In the genomic region with DNA sequence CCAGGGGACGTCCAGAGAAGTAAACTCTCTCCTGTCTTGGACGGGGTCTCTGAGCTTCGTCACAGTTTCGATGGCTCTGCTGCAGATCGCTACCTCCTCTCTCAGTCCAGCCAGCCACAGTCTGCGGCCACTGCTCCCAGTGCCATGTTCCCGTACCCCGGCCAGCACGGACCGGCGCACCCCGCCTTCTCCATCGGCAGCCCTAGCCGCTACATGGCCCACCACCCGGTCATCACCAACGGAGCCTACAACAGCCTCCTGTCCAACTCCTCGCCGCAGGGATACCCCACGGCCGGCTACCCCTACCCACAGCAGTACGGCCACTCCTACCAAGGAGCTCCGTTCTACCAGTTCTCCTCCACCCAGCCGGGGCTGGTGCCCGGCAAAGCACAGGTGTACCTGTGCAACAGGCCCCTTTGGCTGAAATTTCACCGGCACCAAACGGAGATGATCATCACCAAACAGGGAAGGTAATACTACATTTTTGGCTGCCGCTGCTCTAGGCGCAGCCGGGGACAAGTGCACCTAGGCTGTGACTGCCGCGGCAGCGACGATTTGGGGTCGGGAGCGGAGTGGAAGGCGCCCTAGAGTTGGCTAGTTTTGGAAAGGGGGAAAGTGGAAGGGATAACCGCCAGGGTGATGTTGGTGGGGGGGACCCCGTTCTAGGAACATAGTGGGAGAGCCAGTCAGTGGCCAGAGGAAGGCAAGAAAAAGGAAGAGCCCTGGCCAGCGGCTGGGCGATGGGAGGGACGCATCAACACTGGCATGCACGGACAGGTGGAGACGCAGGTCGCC, we compare ENCODE assay signal across 1 cellular context.
TF ChIP-seq lines count a peak whose summit lies in the region.

No MANE protein-coding gene starts in this region.

TF ChIP-seq in WTC11, 78 proteins besides CTCF, POLR2A, EP300 and RAD21 (continued from another document):
- TF ChIP-seq, protein P1, sequence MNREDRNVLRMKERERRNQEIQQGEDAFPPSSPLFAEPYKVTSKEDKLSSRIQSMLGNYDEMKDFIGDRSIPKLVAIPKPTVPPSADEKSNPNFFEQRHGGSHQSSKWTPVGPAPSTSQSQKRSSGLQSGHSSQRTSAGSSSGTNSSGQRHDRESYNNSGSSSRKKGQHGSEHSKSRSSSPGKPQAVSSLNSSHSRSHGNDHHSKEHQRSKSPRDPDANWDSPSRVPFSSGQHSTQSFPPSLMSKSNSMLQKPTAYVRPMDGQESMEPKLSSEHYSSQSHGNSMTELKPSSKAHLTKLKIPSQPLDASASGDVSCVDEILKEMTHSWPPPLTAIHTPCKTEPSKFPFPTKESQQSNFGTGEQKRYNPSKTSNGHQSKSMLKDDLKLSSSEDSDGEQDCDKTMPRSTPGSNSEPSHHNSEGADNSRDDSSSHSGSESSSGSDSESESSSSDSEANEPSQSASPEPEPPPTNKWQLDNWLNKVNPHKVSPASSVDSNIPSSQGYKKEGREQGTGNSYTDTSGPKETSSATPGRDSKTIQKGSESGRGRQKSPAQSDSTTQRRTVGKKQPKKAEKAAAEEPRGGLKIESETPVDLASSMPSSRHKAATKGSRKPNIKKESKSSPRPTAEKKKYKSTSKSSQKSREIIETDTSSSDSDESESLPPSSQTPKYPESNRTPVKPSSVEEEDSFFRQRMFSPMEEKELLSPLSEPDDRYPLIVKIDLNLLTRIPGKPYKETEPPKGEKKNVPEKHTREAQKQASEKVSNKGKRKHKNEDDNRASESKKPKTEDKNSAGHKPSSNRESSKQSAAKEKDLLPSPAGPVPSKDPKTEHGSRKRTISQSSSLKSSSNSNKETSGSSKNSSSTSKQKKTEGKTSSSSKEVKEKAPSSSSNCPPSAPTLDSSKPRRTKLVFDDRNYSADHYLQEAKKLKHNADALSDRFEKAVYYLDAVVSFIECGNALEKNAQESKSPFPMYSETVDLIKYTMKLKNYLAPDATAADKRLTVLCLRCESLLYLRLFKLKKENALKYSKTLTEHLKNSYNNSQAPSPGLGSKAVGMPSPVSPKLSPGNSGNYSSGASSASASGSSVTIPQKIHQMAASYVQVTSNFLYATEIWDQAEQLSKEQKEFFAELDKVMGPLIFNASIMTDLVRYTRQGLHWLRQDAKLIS (CRISPR knock-in tag; IDR thresholded peaks at IDR 0.05; ENCODE audit: borderline replicate concordance) = no peak
- TF ChIP-seq, protein P2, sequence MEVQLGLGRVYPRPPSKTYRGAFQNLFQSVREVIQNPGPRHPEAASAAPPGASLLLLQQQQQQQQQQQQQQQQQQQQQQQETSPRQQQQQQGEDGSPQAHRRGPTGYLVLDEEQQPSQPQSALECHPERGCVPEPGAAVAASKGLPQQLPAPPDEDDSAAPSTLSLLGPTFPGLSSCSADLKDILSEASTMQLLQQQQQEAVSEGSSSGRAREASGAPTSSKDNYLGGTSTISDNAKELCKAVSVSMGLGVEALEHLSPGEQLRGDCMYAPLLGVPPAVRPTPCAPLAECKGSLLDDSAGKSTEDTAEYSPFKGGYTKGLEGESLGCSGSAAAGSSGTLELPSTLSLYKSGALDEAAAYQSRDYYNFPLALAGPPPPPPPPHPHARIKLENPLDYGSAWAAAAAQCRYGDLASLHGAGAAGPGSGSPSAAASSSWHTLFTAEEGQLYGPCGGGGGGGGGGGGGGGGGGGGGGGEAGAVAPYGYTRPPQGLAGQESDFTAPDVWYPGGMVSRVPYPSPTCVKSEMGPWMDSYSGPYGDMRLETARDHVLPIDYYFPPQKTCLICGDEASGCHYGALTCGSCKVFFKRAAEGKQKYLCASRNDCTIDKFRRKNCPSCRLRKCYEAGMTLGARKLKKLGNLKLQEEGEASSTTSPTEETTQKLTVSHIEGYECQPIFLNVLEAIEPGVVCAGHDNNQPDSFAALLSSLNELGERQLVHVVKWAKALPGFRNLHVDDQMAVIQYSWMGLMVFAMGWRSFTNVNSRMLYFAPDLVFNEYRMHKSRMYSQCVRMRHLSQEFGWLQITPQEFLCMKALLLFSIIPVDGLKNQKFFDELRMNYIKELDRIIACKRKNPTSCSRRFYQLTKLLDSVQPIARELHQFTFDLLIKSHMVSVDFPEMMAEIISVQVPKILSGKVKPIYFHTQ (CRISPR knock-in tag; IDR thresholded peaks at IDR 0.05) = no peak
- TF ChIP-seq ZNF219 (CRISPR knock-in tag; IDR thresholded peaks at IDR 0.05; ENCODE audit: borderline replicate concordance) (no peak), ELF4 (CRISPR knock-in tag; IDR thresholded peaks at IDR 0.05; ENCODE audit: low read depth) (no peak), NR3C1 (CRISPR knock-in tag; conservative IDR thresholded peaks at IDR 0.05; ENCODE audit: low read depth) (no peak)
- TF ChIP-seq, protein P3, sequence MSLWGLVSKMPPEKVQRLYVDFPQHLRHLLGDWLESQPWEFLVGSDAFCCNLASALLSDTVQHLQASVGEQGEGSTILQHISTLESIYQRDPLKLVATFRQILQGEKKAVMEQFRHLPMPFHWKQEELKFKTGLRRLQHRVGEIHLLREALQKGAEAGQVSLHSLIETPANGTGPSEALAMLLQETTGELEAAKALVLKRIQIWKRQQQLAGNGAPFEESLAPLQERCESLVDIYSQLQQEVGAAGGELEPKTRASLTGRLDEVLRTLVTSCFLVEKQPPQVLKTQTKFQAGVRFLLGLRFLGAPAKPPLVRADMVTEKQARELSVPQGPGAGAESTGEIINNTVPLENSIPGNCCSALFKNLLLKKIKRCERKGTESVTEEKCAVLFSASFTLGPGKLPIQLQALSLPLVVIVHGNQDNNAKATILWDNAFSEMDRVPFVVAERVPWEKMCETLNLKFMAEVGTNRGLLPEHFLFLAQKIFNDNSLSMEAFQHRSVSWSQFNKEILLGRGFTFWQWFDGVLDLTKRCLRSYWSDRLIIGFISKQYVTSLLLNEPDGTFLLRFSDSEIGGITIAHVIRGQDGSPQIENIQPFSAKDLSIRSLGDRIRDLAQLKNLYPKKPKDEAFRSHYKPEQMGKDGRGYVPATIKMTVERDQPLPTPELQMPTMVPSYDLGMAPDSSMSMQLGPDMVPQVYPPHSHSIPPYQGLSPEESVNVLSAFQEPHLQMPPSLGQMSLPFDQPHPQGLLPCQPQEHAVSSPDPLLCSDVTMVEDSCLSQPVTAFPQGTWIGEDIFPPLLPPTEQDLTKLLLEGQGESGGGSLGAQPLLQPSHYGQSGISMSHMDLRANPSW (CRISPR knock-in tag; conservative IDR thresholded peaks at IDR 0.05; ENCODE audit: low read depth) = no peak
TF ChIP-seq in WTC11: peak in this region for 0.
